In genomic region chr2:39778233-39778632, GRCh38 we compare ENCODE assay signal across 8 cellular contexts. TPM values are rescaled to one million over a fixed set of nuclear protein-coding genes. Genes with fewer than 3 reads are reported as not detected.
DNase-seq lines count a peak whose midpoint lies in the region; ATAC-seq and TF ChIP-seq lines count a peak whose summit lies in the region.

No MANE protein-coding gene starts in this region.

- peaks cover 8% of the 10 kb centered on the region for H3K36me3 ChIP-seq in iPS-18a (ENCODE audit: control insufficient read depth, low read depth, low read length)

- peak overlapping the region; percentile 89 for H3K9ac ChIP-seq in iPS-18a (ENCODE audit: low read length)

- no peaks in the 10 kb centered on the region for H3K9me3 ChIP-seq in iPS-18a (ENCODE audit: control insufficient read depth, low read depth, low read length)

- peaks cover 56% of the 10 kb centered on the region for H3K4me1 Mint-ChIP-seq in activated naive CD4-positive, alpha-beta T cell treated with anti-CD3 and anti-CD28 coated beads, Interleukin-2, amount 10 ng/mL, durations not matched to agents 7 days and 5 days
- H3K4me1 Mint-ChIP-seq in activated CD8-positive, alpha-beta T cell treated with anti-CD3 and anti-CD28 coated beads for 36 hours (ENCODE audit: low read depth) = peaks cover 58% of the 10 kb centered on the region

- no peak for ATAC-seq in activated CD8-positive, alpha-beta T cell treated with anti-CD3 and anti-CD28 coated beads for 36 hours
- no peak for ATAC-seq in HG02642 (IDR thresholded peaks at IDR 0.05; ENCODE audit: poor library complexity, unreplicated experiment)
- no peak for ATAC-seq in GM18520 (IDR thresholded peaks at IDR 0.05; ENCODE audit: unreplicated experiment)

- intact Hi-C loops in activated CD8-positive, alpha-beta T cell treated with anti-CD3 and anti-CD28 coated beads for 36 hours (cut with micrococcal nuclease) = no loop called here

- H3K36me3 Mint-ChIP-seq in activated naive CD4-positive, alpha-beta T cell treated with anti-CD3 and anti-CD28 coated beads, Interleukin-2, amount 10 ng/mL, durations not matched to agents 7 days and 5 days = peaks cover 15% of the 10 kb centered on the region
- H3K36me3 Mint-ChIP-seq in activated CD8-positive, alpha-beta T cell treated with anti-CD3 and anti-CD28 coated beads for 36 hours (ENCODE audit: low read depth) = peaks cover 28% of the 10 kb centered on the region

- TF ChIP-seq CTCF in activated CD8-positive, alpha-beta T cell treated with anti-CD3 and anti-CD28 coated beads for 36 hours (IDR thresholded peaks at IDR 0.05) = no peak

- peaks cover 21% of the 10 kb centered on the region for H3K4me1 ChIP-seq in iPS-18a (ENCODE audit: control insufficient read depth, low read depth, low read length)

- peak overlapping the region; percentile 88 for H3K27ac Mint-ChIP-seq in activated naive CD4-positive, alpha-beta T cell treated with anti-CD3 and anti-CD28 coated beads, Interleukin-2, amount 10 ng/mL, durations not matched to agents 7 days and 5 days
- peak overlapping the region; percentile 91 for H3K27ac Mint-ChIP-seq in activated CD8-positive, alpha-beta T cell treated with anti-CD3 and anti-CD28 coated beads for 36 hours

- no peaks in the 10 kb centered on the region for H3K27me3 Mint-ChIP-seq in activated naive CD4-positive, alpha-beta T cell treated with anti-CD3 and anti-CD28 coated beads, Interleukin-2, amount 10 ng/mL, durations not matched to agents 7 days and 5 days
- H3K27me3 Mint-ChIP-seq in activated CD8-positive, alpha-beta T cell treated with anti-CD3 and anti-CD28 coated beads for 36 hours = no peaks in the 10 kb centered on the region

- peak overlapping the region; percentile 93 for H3K4me3 Mint-ChIP-seq in activated naive CD4-positive, alpha-beta T cell treated with anti-CD3 and anti-CD28 coated beads, Interleukin-2, amount 10 ng/mL, durations not matched to agents 7 days and 5 days
- peak overlapping the region; percentile 96 for H3K4me3 Mint-ChIP-seq in activated CD8-positive, alpha-beta T cell treated with anti-CD3 and anti-CD28 coated beads for 36 hours

- POLR2A ChIA-PET in activated CD8-positive, alpha-beta T cell treated with anti-CD3 and anti-CD28 coated beads for 36 hours (lab: Charles Lee) = interaction anchor here (0.7 kb wide), 1 partner anchor 339 kb away, joined by 3 read pairs; no protein-coding TSS in a partner anchor

- H3K27ac ChIP-seq in iPS-18a (ENCODE audit: low read length) = peak overlapping the region; percentile 51
- H3K27ac ChIP-seq in substantia nigra (ENCODE audit: low read depth, low read length, poor library complexity, severe bottlenecking) = peak overlapping the region; percentile 68

- CTCF ChIA-PET in activated naive CD4-positive, alpha-beta T cell treated with anti-CD3 and anti-CD28 coated beads, Interleukin-2, amount 10 ng/mL, durations not matched to agents 7 days and 5 days (lab: Charles Lee) = no interaction called here
- CTCF ChIA-PET in activated CD8-positive, alpha-beta T cell treated with anti-CD3 and anti-CD28 coated beads for 36 hours (lab: Charles Lee) = no interaction called here

- no peaks in the 10 kb centered on the region for H3K9me3 Mint-ChIP-seq in activated naive CD4-positive, alpha-beta T cell treated with anti-CD3 and anti-CD28 coated beads, Interleukin-2, amount 10 ng/mL, durations not matched to agents 7 days and 5 days
- H3K9me3 Mint-ChIP-seq in activated CD8-positive, alpha-beta T cell treated with anti-CD3 and anti-CD28 coated beads for 36 hours = no peaks in the 10 kb centered on the region

- no peaks in the 10 kb centered on the region for H3K27me3 ChIP-seq in iPS-18a (ENCODE audit: control insufficient read depth, insufficient read depth, low read length)

- peak overlapping the region; percentile 93 for H3K4me3 ChIP-seq in iPS-18a (ENCODE audit: low read length)

- DNase-seq in activated naive CD4-positive, alpha-beta T cell treated with anti-CD3 and anti-CD28 coated beads, Interleukin-2, amount 10 ng/mL, durations not matched to agents 7 days and 5 days = no peak
- no peak for DNase-seq in activated naive CD4-positive, alpha-beta T cell (lab: John Stamatoyannopoulos, UW)
- DNase-seq in activated CD8-positive, alpha-beta T cell treated with anti-CD3 and anti-CD28 coated beads for 36 hours = no peak
- no peak for DNase-seq in substantia nigra (lab: John Stamatoyannopoulos, UW)
- no peak for DNase-seq in SKM-1 treated with dmso at 0.1 percent for 144 hours (lab: John Stamatoyannopoulos, UW; ENCODE audit: unreplicated experiment)

RNA-seq across cellular contexts. Expression of gene THUMPD2, which starts 0.8 kb away (rescaled TPM):
- total RNA-seq in activated CD8-positive, alpha-beta T cell treated with anti-CD3 and anti-CD28 coated beads for 36 hours = 10 to 100 TPM; 16.9 to 18.1 TPM
